In the genomic region with DNA sequence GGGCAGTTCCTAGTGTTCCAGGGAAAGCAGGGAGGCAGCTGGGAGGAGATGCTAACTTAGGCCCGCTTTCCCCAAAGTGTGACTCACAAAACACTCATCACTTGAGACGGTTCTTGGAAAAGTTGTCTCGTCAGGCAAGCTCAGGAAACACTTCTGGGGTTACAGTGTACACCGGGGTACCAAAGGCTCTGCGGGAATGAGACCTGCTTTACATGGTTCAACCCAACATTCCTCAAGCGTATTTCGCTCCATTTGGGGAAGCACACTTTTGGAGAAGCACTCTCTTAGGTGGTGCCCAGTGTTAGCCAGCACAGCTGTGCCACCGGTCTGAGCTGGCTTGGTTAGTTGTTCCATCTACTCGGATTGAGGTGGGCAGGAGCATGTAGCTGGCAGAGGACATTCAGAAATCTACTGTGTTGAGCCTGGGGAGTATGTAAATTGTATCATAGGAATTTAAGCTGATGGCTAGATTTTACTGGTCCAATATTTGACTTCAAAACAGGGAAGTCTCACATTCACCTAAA, we compare ENCODE assay signal across 10 cellular contexts. TPM values are rescaled to one million over a fixed set of nuclear protein-coding genes. Genes with fewer than 3 reads are reported as not detected.
DNase-seq lines count a peak whose midpoint lies in the region; ATAC-seq and TF ChIP-seq lines count a peak whose summit lies in the region.
"Had no signal": no experiment of that assay in that cellular context is flagged by ENCODE, and none has a peak within 500 bp of the region (broad histone marks: within the 10 kb centered on the region; RNA-seq: fewer than 3 reads in every experiment).

No MANE protein-coding gene starts in this region.

- H3K9me3 ChIP-seq in HCT116 (ENCODE audit: control insufficient read depth in 1 of 2, insufficient read depth in 1 of 2, low read depth in 1 of 2, low read length in 2 of 2) (no peaks in the 10 kb centered on the region), hepatocyte (ENCODE audit: low read depth) (no peaks in the 10 kb centered on the region)

- H3K4me2 ChIP-seq in HCT116 (ENCODE audit: low read length) (peak overlapping the region; percentile 16; the same call in 1 of the 2 replicates), hepatocyte (no peak overlapping the region)

- H3K36me3 ChIP-seq in HCT116 (ENCODE audit: control insufficient read depth in 1 of 2, insufficient read depth in 2 of 2, low read length in 2 of 2) = no peaks in the 10 kb centered on the region
- H3K36me3 ChIP-seq in hepatocyte (replicated peaks; ENCODE audit: insufficient read depth, low read depth) = no peaks in the 10 kb centered on the region

- TF ChIP-seq POLR2A in HCT116 (IDR thresholded peaks at IDR 0.05; ENCODE audit: borderline replicate concordance, extremely low read depth, insufficient read depth, insufficient read length) = no peak

- no peak overlapping the region for H3K27ac Mint-ChIP-seq in activated naive CD4-positive, alpha-beta T cell treated with anti-CD3 and anti-CD28 coated beads, Interleukin-2, amount 10 ng/mL, durations not matched to agents 7 days and 5 days

- no peak for TF ChIP-seq RAD21 in HCT116 (IDR thresholded peaks at IDR 0.05; ENCODE audit: low read depth)

- no peaks in the 10 kb centered on the region for H3K9me3 Mint-ChIP-seq in activated naive CD4-positive, alpha-beta T cell treated with anti-CD3 and anti-CD28 coated beads, Interleukin-2, amount 10 ng/mL, durations not matched to agents 7 days and 5 days

- peaks cover 33% of the 10 kb centered on the region for H3K4me1 Mint-ChIP-seq in activated naive CD4-positive, alpha-beta T cell treated with anti-CD3 and anti-CD28 coated beads, Interleukin-2, amount 10 ng/mL, durations not matched to agents 7 days and 5 days

- H3K27me3 Mint-ChIP-seq in activated naive CD4-positive, alpha-beta T cell treated with anti-CD3 and anti-CD28 coated beads, Interleukin-2, amount 10 ng/mL, durations not matched to agents 7 days and 5 days = no peaks in the 10 kb centered on the region

- no peaks in the 10 kb centered on the region for H3K27me3 ChIP-seq in HCT116 (ENCODE audit: insufficient read depth, low read length)
- H3K27me3 ChIP-seq in hepatocyte = no peaks in the 10 kb centered on the region

- CTCF ChIA-PET in HCT116 (lab: Charles Lee) = no interaction called here
- CTCF ChIA-PET in activated naive CD4-positive, alpha-beta T cell treated with anti-CD3 and anti-CD28 coated beads, Interleukin-2, amount 10 ng/mL, durations not matched to agents 7 days and 5 days (lab: Charles Lee) = interaction anchor here (1.3 kb wide), 1 partner anchor 38 kb away, joined by 4 read pairs; no protein-coding TSS in a partner anchor

- RAD21 ChIA-PET in HCT116 (lab: Charles Lee; ENCODE audit: low non-redundant PET in 1 of 2, low total read pairs in 2 of 2, uncharacterized antibody in 2 of 2, unreplicated experiment in 2 of 2) = no interaction called here

- TF ChIP-seq CTCF in HCT116 (IDR thresholded peaks at IDR 0.05 in 2 of 3, conservative IDR thresholded peaks at IDR 0.05 in 1 of 3; ENCODE audit: borderline replicate concordance in 1 of 3, insufficient read depth in 1 of 3, low read depth in 2 of 3, low read length in 2 of 3) (no peak), hepatocyte (IDR thresholded peaks at IDR 0.05; ENCODE audit: poor library complexity) (no peak)

- intact Hi-C loops in HCT116 (cut with micrococcal nuclease) = no loop called here

- no peak overlapping the region for H2AFZ ChIP-seq in HCT116 (ENCODE audit: low read depth, low read length, poor library complexity, severe bottlenecking)
- H2AFZ ChIP-seq in hepatocyte = no peak overlapping the region

- POLR2A ChIA-PET in HCT116 (lab: Charles Lee) = no interaction called here

- H3K9me2 ChIP-seq in HCT116 (ENCODE audit: insufficient read depth) (no peaks in the 10 kb centered on the region), hepatocyte (replicated peaks; ENCODE audit: insufficient read depth) (no peaks in the 10 kb centered on the region)

- no peak overlapping the region for H3K4me3 ChIP-seq in HCT116 (replicated peaks in 1 of 2; ENCODE audit: low read depth in 1 of 2, low read length in 2 of 2)
- H3K4me3 ChIP-seq in hepatocyte = no peak overlapping the region

- H3K27ac ChIP-seq in HCT116 (ENCODE audit: low read depth, low read length) (no peak overlapping the region), hepatocyte (peak overlapping the region; percentile 87)

- peaks cover 53% of the 10 kb centered on the region for H3K36me3 Mint-ChIP-seq in activated naive CD4-positive, alpha-beta T cell treated with anti-CD3 and anti-CD28 coated beads, Interleukin-2, amount 10 ng/mL, durations not matched to agents 7 days and 5 days

- ATAC-seq in HCT116 (peak; percentile 68), GM18519 (IDR thresholded peaks at IDR 0.05; ENCODE audit: low FRiP score, unreplicated experiment) (no peak)

- H4K20me1 ChIP-seq in HCT116 (ENCODE audit: insufficient read depth) = no peaks in the 10 kb centered on the region
- H4K20me1 ChIP-seq in hepatocyte (ENCODE audit: insufficient read depth, poor library complexity, severe bottlenecking) = peaks cover 36% of the 10 kb centered on the region

- no peaks in the 10 kb centered on the region for H3K79me2 ChIP-seq in HCT116 (ENCODE audit: insufficient read depth, low read length)
- H3K79me2 ChIP-seq in hepatocyte = peaks cover 69% of the 10 kb centered on the region

- DNase-seq in HCT116 (ENCODE audit: low read depth, low spot score) (no peak), amniotic stem cell (lab: John Stamatoyannopoulos, UW) (peak; percentile 67), hepatocyte (ENCODE audit: low spot score) (peak; percentile 38), stromal cell of bone marrow (ENCODE audit: low read depth) (peak; percentile 88), middle frontal gyrus (ENCODE audit: extremely low spot score, low spot score) (no peak)
- DNase-seq in activated naive CD4-positive, alpha-beta T cell treated with Interleukin-2 at 50 U/mL for 16 hours = no peak
- no peak for DNase-seq in activated naive CD4-positive, alpha-beta T cell treated with anti-CD3 and anti-CD28 coated beads, Interleukin-2, amount 10 ng/mL, durations not matched to agents 7 days and 5 days
- DNase-seq: activated CD4-positive, alpha-beta T cell treated with anti-CD3 and anti-CD28 coated beads for 1 hour; NCI-H2081 treated with DMSO at 0.1 percent for 48 hours had no signal

- no peak overlapping the region for H3K9ac ChIP-seq in HCT116 (ENCODE audit: low read length)

- no TSS peak for BruUV-seq in HCT116 (replicated peaks; lab: Mats Ljungman, UMichigan)

- H3K4me1 ChIP-seq in HCT116 (ENCODE audit: control insufficient read depth in 1 of 2, insufficient read depth in 2 of 2, low read length in 2 of 2) = peaks cover 9 to 29% of the 10 kb centered on the region in 2 experiments; a peak in 3 of 4 replicates
- H3K4me1 ChIP-seq in hepatocyte (ENCODE audit: insufficient read depth) = peaks cover 54% of the 10 kb centered on the region

- 80% methylated on average over 9 of the region's 9 CpGs for WGBS in hepatocyte (ENCODE audit: low lambda C conversion rate, missing lambda C conversion rate)

- H3K4me3 Mint-ChIP-seq in activated naive CD4-positive, alpha-beta T cell treated with anti-CD3 and anti-CD28 coated beads, Interleukin-2, amount 10 ng/mL, durations not matched to agents 7 days and 5 days = no peak overlapping the region

TF ChIP-seq in HCT116, 20 proteins besides CTCF, POLR2A, EP300 and RAD21:
- TF ChIP-seq ZNF274 (IDR thresholded peaks at IDR 0.05; ENCODE audit: low read depth, low read length) (no peak), FOSL1 (IDR thresholded peaks at IDR 0.05; ENCODE audit: low read depth) (peak; percentile 67), EZH2 (IDR thresholded peaks at IDR 0.05) (no peak), JUND (IDR thresholded peaks at IDR 0.05) (no peak; the same call in 1 of the 2 replicates)
- TF ChIP-seq, protein P1, sequence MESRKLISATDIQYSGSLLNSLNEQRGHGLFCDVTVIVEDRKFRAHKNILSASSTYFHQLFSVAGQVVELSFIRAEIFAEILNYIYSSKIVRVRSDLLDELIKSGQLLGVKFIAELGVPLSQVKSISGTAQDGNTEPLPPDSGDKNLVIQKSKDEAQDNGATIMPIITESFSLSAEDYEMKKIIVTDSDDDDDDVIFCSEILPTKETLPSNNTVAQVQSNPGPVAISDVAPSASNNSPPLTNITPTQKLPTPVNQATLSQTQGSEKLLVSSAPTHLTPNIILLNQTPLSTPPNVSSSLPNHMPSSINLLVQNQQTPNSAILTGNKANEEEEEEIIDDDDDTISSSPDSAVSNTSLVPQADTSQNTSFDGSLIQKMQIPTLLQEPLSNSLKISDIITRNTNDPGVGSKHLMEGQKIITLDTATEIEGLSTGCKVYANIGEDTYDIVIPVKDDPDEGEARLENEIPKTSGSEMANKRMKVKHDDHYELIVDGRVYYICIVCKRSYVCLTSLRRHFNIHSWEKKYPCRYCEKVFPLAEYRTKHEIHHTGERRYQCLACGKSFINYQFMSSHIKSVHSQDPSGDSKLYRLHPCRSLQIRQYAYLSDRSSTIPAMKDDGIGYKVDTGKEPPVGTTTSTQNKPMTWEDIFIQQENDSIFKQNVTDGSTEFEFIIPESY (IDR thresholded peaks at IDR 0.05; ENCODE audit: extremely low read depth, insufficient replicate concordance, low read length) = no peak

RNA-seq across cellular contexts. Expression of a gene that starts 34.8 kb away (rescaled TPM):
- total RNA-seq in HCT116 (2021; ENCODE audit: unreplicated experiment) (31.4 TPM), hepatocyte (76.3 and 78.3 TPM in 2 replicates)
- 20.3 and 21.6 TPM in 2 replicates for polyA plus RNA-seq in HCT116 (2012)
- polyA plus RNA-seq in hepatocyte = 45.6 and 63.9 TPM in 2 replicates

RNA-seq across cellular contexts. Expression of a gene that starts 55.8 kb away (rescaled TPM):
- 30.5 TPM for total RNA-seq in HCT116 (2021; ENCODE audit: unreplicated experiment)
- polyA plus RNA-seq in HCT116 (2012) = 15.2 and 16.4 TPM in 2 replicates
- 21.8 and 25.1 TPM in 2 replicates for total RNA-seq in hepatocyte
- 15.8 and 17.8 TPM in 2 replicates for polyA plus RNA-seq in hepatocyte

Comparison
In these comparisons a context has a peak if more than half of its experiments do, and no peak if none do; other contexts are left out.
1. DNase-seq: peak in amniotic stem cell (single experiment), hepatocyte (single experiment) and stromal cell of bone marrow (single experiment); none in HCT116 (single experiment), middle frontal gyrus (single experiment), activated naive CD4-positive, alpha-beta T cell treated with Interleukin-2 at 50 U/mL for 16 hours (single experiment) and activated naive CD4-positive, alpha-beta T cell treated with anti-CD3 and anti-CD28 coated beads, Interleukin-2, amount 10 ng/mL, durations not matched to agents 7 days and 5 days (single experiment).